8 cellular contexts compared by ENCODE assay signal in genomic region chr13:40682449-40683240, GRCh38. TPM values are rescaled to one million over a fixed set of nuclear protein-coding genes. Genes with fewer than 3 reads are reported as not detected.
DNase-seq lines count a peak whose midpoint lies in the region; ATAC-seq, FAIRE-seq and TF ChIP-seq lines count a peak whose summit lies in the region.

No MANE protein-coding gene starts in this region.

- in situ Hi-C loops in GM23248 (cut with MboI) = loop anchor here (10.0 to 25.0 kb wide), 2 partner anchors 738 to 995 kb away; no protein-coding TSS in a partner anchor

- TF ChIP-seq CTCF in AG09319 (IDR thresholded peaks at IDR 0.05; ENCODE audit: low read depth, low read length) (peak; percentile 46), esophagus squamous epithelium (IDR thresholded peaks at IDR 0.05) (peak in 5 of 6 experiments; percentile 38 to 71 (median 64)), psoas muscle (IDR thresholded peaks at IDR 0.05) (peak; percentile 74)

- H3F3A ChIP-seq in GM23248 (ENCODE audit: insufficient read depth) = no peaks in the 10 kb centered on the region

- H3K4me3 ChIP-seq in GM23248 (no peak overlapping the region), esophagus squamous epithelium (no peak overlapping the region), psoas muscle (no peak overlapping the region)

- H3K9ac ChIP-seq in GM23248 = no peak overlapping the region

- FAIRE-seq in RCC 7860 (lab: Jason Lieb, UNC) = peak; percentile 46

- H3K4me2 ChIP-seq in GM23248 (ENCODE audit: unreplicated experiment) = no peak overlapping the region

- H3K9me3 ChIP-seq in GM23248 (ENCODE audit: low read depth) = no peaks in the 10 kb centered on the region
- no peaks in the 10 kb centered on the region for H3K9me3 ChIP-seq in esophagus squamous epithelium
- H3K9me3 ChIP-seq in psoas muscle = no peaks in the 10 kb centered on the region

- no peaks in the 10 kb centered on the region for H4K20me1 ChIP-seq in GM23248 (ENCODE audit: insufficient read depth)

- H3K27ac ChIP-seq in GM23248 (no peak overlapping the region), esophagus squamous epithelium (no peak overlapping the region), psoas muscle (no peak overlapping the region)

- TF ChIP-seq POLR2A in esophagus squamous epithelium (IDR thresholded peaks at IDR 0.05) = no peak

- no peaks in the 10 kb centered on the region; the same call in 1 of the 2 replicates for H3K27me3 ChIP-seq in GM23248 (replicated peaks; ENCODE audit: insufficient read depth)
- H3K27me3 ChIP-seq in esophagus squamous epithelium = no peaks in the 10 kb centered on the region
- no peaks in the 10 kb centered on the region for H3K27me3 ChIP-seq in psoas muscle (ENCODE audit: insufficient read depth in 3 of 3, low read length in 2 of 3)

- DNase-seq in AG09319 (ENCODE audit: extremely low read depth, low read depth) (no peak), GM23248 (peak; percentile 73), RCC 7860 (ENCODE audit: low spot score) (peak; percentile 31), esophagus squamous epithelium (lab: John Stamatoyannopoulos, UW) (no peak), psoas muscle (no peak), GF-D8 (lab: John Stamatoyannopoulos, UW) (no peak), anterior cingulate cortex (lab: John Stamatoyannopoulos, UW) (no peak)
- DNase-seq in effector CD8-positive, alpha-beta T cell (lab: John Stamatoyannopoulos, UW) = no peak

- H3K9me2 ChIP-seq in GM23248 (ENCODE audit: insufficient read depth) = no peaks in the 10 kb centered on the region

- intact Hi-C loops in esophagus squamous epithelium (cut with DNase I) = loop anchor here (10.0 kb wide), 1 partner anchor 738 kb away; no protein-coding TSS in a partner anchor
- intact Hi-C loops in psoas muscle (cut with DNase I) = loop anchor here (5.0 to 10.0 kb wide), 4 partner anchors 615 to 1000 kb away; no protein-coding TSS in a partner anchor

- H3K79me2 ChIP-seq in GM23248 (ENCODE audit: insufficient read depth) = no peaks in the 10 kb centered on the region

- H3K4me1 ChIP-seq in GM23248 (ENCODE audit: insufficient read depth) = no peaks in the 10 kb centered on the region
- H3K4me1 ChIP-seq in esophagus squamous epithelium = no peaks in the 10 kb centered on the region
- H3K4me1 ChIP-seq in psoas muscle = peaks cover 25% of the 10 kb centered on the region

- ATAC-seq in psoas muscle = peak in 3 of 4 donors; percentile 23 to 55 (median 32)

- H2AFZ ChIP-seq in GM23248 = no peak overlapping the region

- 36 to 43% methylated on average over 11 of the region's 11 CpGs for WGBS in GM23248 (ENCODE audit: low coverage in 1 of 2, low lambda C conversion rate in 2 of 2, missing lambda C conversion rate in 2 of 2), 2 experiments
- 48 to 52% methylated on average over 11 of the region's 11 CpGs for whole genome bisulfite sequencing in esophagus squamous epithelium, 2 donors
- 55% methylated on average over 11 of the region's 11 CpGs for WGBS in psoas muscle, 3 donors

- H3K36me3 ChIP-seq in GM23248 (ENCODE audit: low read depth) (no peaks in the 10 kb centered on the region), esophagus squamous epithelium (no peaks in the 10 kb centered on the region), psoas muscle (ENCODE audit: insufficient read depth in 1 of 2, low read depth in 1 of 2) (no peaks in the 10 kb centered on the region)

RNA-seq across cellular contexts. Expression of gene FOXO1, which starts 16.2 kb away (rescaled TPM):
- 0.63 and 1.1 TPM in 2 replicates for total RNA-seq in GM23248 (2014; rRNA removed; shearing (Covaris generic))
- polyA plus RNA-seq in GM23248 (2016; fragmentation: Nextera tagmentation; extraction: Ambion mirVana) = 0.46 and 0.59 TPM in 2 replicates
- total RNA-seq in esophagus squamous epithelium = 10 to 100 TPM in 3 of 4 donors, 1 to 10 TPM in 1; 9.1 to 42.3 (median 14.2) TPM
- 100 to 1,000 TPM in 2 of 4 donors, 10 to 100 TPM in 2; 54.3 to 160 (median 91.1) TPM for total RNA-seq in psoas muscle
- polyA plus RNA-seq in psoas muscle = 10 to 100 TPM; 23.8 to 83.2 (median 68.3) TPM

Comparison
In these comparisons a context has a peak if more than half of its experiments do, and no peak if none do; other contexts are left out.
1. DNase-seq: peak in GM23248 (single experiment) and RCC 7860 (single experiment); none in AG09319 (single experiment), esophagus squamous epithelium (single experiment), psoas muscle (0 of 2), GF-D8 (single experiment), effector CD8-positive, alpha-beta T cell (single experiment) and anterior cingulate cortex (0 of 58).
2. Peak in every context shown above with its lines, with median percentiles within 50 percentile points of each other: CTCF ChIP-seq.